8 cellular contexts compared by ENCODE assay signal in genomic region chr15:74322558-74323180, GRCh38. TPM values are rescaled to one million over a fixed set of nuclear protein-coding genes. Genes with fewer than 3 reads are reported as not detected.
DNase-seq lines count a peak whose midpoint lies in the region; ATAC-seq and TF ChIP-seq lines count a peak whose summit lies in the region.

No MANE protein-coding gene starts in this region.

- no peak overlapping the region for H3K18ac ChIP-seq in neuronal stem cell (ENCODE audit: low read length)

- no peak for ATAC-seq in GM18511 (IDR thresholded peaks at IDR 0.05; ENCODE audit: unreplicated experiment)

- intact Hi-C loops in tibial artery (cut with DNase I; ENCODE audit: low total_unique reads) = loop anchor here (5.0 to 10.0 kb wide), 3 partner anchors 195 to 340 kb away; no protein-coding TSS in a partner anchor

- no peak overlapping the region for H3K4me2 ChIP-seq in neuronal stem cell (ENCODE audit: insufficient read depth, low read length, poor library complexity, severe bottlenecking)

- H3K4ac ChIP-seq in neuronal stem cell (ENCODE audit: low read length) = no peak overlapping the region

- H3K27ac ChIP-seq in neuronal stem cell (replicated peaks; ENCODE audit: low read length) (no peak overlapping the region), tibial artery (no peak overlapping the region)

- TF ChIP-seq CTCF in tibial artery (IDR thresholded peaks at IDR 0.05) = peak; percentile 78 to 87

- H3K4me1 ChIP-seq in neuronal stem cell (ENCODE audit: control insufficient read depth in 2 of 2, insufficient read depth in 1 of 2, low read depth in 1 of 2, low read length in 2 of 2) = peaks cover 18 to 36% of the 10 kb centered on the region in 2 donors
- H3K4me1 ChIP-seq in tibial artery = peaks cover 0 to 29% (median 15%) of the 10 kb centered on the region in 4 donors

- H3K14ac ChIP-seq in neuronal stem cell (ENCODE audit: low read length) = no peak overlapping the region

- no peak overlapping the region for H4K91ac ChIP-seq in neuronal stem cell (ENCODE audit: low read depth, low read length, poor library complexity)

- no peak overlapping the region for H3K9ac ChIP-seq in neuronal stem cell (ENCODE audit: low read depth, low read length, poor library complexity)

- H2BK15ac ChIP-seq in neuronal stem cell (ENCODE audit: low read length) = no peak overlapping the region

- no peak overlapping the region for H2AK5ac ChIP-seq in neuronal stem cell (ENCODE audit: low read depth, low read length)

- peak overlapping the region in 1 of 2 donors; percentile 19 for H3K4me3 ChIP-seq in neuronal stem cell (ENCODE audit: low read length in 2 of 2)
- no peak overlapping the region for H3K4me3 ChIP-seq in tibial artery

- no peak overlapping the region for H2BK12ac ChIP-seq in neuronal stem cell (ENCODE audit: low read length)

- no peak overlapping the region for H2BK120ac ChIP-seq in neuronal stem cell (ENCODE audit: low read depth, low read length)

- peak; percentile 70 for DNase-seq in COR-L47 (lab: John Stamatoyannopoulos, UW)
- DNase-seq in HPDE6-E6E7 (ENCODE audit: extremely low spot score) = peak; percentile 75
- DNase-seq in RPMI7951 (ENCODE audit: low read depth) = peak; percentile 62
- peak; percentile 31 for DNase-seq in activated T-helper 1 cell treated with Interleukin-2 at 50 U/mL for 16 hours (ENCODE audit: low read depth)
- DNase-seq in fibroblast of peridontal ligament (ENCODE audit: extremely low read depth) = peak; percentile 56
- DNase-seq in neuronal stem cell (ENCODE audit: low spot score) = no peak
- DNase-seq in tibial artery = peak; percentile 69 to 79

- no peaks in the 10 kb centered on the region for H3K79me1 ChIP-seq in neuronal stem cell (ENCODE audit: low read depth, low read length)

- no peaks in the 10 kb centered on the region for H3K36me3 ChIP-seq in neuronal stem cell (replicated peaks in 1 of 2; ENCODE audit: control insufficient read depth in 2 of 2, insufficient read depth in 2 of 2, low read length in 2 of 2)
- H3K36me3 ChIP-seq in tibial artery = no peaks in the 10 kb centered on the region

- peaks cover 0 to 6% (median 1%) of the 10 kb centered on the region in 3 experiments for H3K27me3 ChIP-seq in neuronal stem cell (ENCODE audit: control insufficient read depth in 3 of 3, insufficient read depth in 3 of 3, low read depth in 1 of 3, low read length in 3 of 3)
- peaks cover 0 to 4% of the 10 kb centered on the region in 2 donors for H3K27me3 ChIP-seq in tibial artery

- H2BK5ac ChIP-seq in neuronal stem cell (ENCODE audit: low read length) = no peak overlapping the region

- H3K9me3 ChIP-seq in neuronal stem cell (replicated peaks in 1 of 2; ENCODE audit: control insufficient read depth in 2 of 2, insufficient read depth in 1 of 2, low read depth in 1 of 2, low read length in 2 of 2) = no peaks in the 10 kb centered on the region
- no peaks in the 10 kb centered on the region for H3K9me3 ChIP-seq in tibial artery

- peak overlapping the region; percentile 29 for H3K23ac ChIP-seq in neuronal stem cell (ENCODE audit: low read depth, low read length, poor library complexity)

- H2AFZ ChIP-seq in neuronal stem cell (ENCODE audit: low read length) = peak overlapping the region; percentile 33

- no CpG with 5 or more reads among the region's 6 CpGs for whole genome bisulfite sequencing in neuronal stem cell (ENCODE audit: extremely low coverage in 2 of 2, insufficient read length in 2 of 2, insufficient replicate concordance in 1 of 2), 2 donors

- no peak overlapping the region for H4K8ac ChIP-seq in neuronal stem cell (ENCODE audit: low read depth, low read length)

RNA-seq across cellular contexts. Expression of gene CYP11A1, which starts 44.8 kb away (rescaled TPM):
- total RNA-seq in RPMI7951 (2014; rRNA removed; shearing (Covaris generic)) = not detected in 2 replicates
- 0.77 TPM for polyA plus RNA-seq in neuronal stem cell (2013, experiment 1 of 2)
- polyA plus RNA-seq in neuronal stem cell (2013, experiment 2 of 2) = 0.80 TPM
